8 cellular contexts compared by ENCODE assay signal in genomic region chr10:126904807-126905686, GRCh38. TPM values are rescaled to one million over a fixed set of nuclear protein-coding genes. Genes with fewer than 3 reads are reported as not detected.
DNase-seq lines count a peak whose midpoint lies in the region; ATAC-seq, FAIRE-seq and TF ChIP-seq lines count a peak whose summit lies in the region.

DOCK1 (plus strand) TSS chr10:126905428; CDS start chr10:126905518, 90 bp downstream.

- no peaks in the 10 kb centered on the region for H3K27me3 ChIP-seq in BJ (ENCODE audit: control insufficient read depth, insufficient read depth, low read length)
- H3K27me3 ChIP-seq in trophoblast cell (ENCODE audit: insufficient read depth, low read length): no peaks in the 10 kb centered on the region

- peak within 1 kb of the TSS; percentile 96 for H3K14ac ChIP-seq in trophoblast cell (ENCODE audit: low read length)

- H2AK5ac ChIP-seq in trophoblast cell (ENCODE audit: low read length): no peak within 1 kb of the TSS

- POLR2A ChIA-PET in BJ (lab: Charles Lee): interaction anchor here (0.6 kb wide), 1 partner anchor 683 kb away, joined by 3 read pairs; no protein-coding TSS in a partner anchor

- peak within 1 kb of the TSS; percentile 96 for H3K4me2 ChIP-seq in trophoblast cell (ENCODE audit: low read length)

- no peak within 1 kb of the TSS for H2BK12ac ChIP-seq in trophoblast cell (ENCODE audit: low read length)

- H3K4ac ChIP-seq in trophoblast cell (ENCODE audit: low read depth, low read length): peak within 1 kb of the TSS; percentile 88

- no peak for TF ChIP-seq POLR2A in GM12892 (IDR thresholded peaks at IDR 0.05; ENCODE audit: low read depth, low read length)

- H3K9me3 ChIP-seq in trophoblast cell (ENCODE audit: insufficient read depth, low read depth, low read length): peaks cover 2% of the 10 kb centered on the region

- H3K23ac ChIP-seq in trophoblast cell (ENCODE audit: low read length): no peak within 1 kb of the TSS

- peak within 1 kb of the TSS; percentile 91 for H3K9ac ChIP-seq in trophoblast cell (ENCODE audit: low read length)

- peak within 1 kb of the TSS; percentile 97 for H2BK5ac ChIP-seq in trophoblast cell (ENCODE audit: low read depth, low read length, poor library complexity)

- peak within 1 kb of the TSS; percentile 82 for H2BK120ac ChIP-seq in trophoblast cell (ENCODE audit: insufficient read depth, low read length, poor library complexity)

- CTCF ChIA-PET in BJ (lab: Yijun Ruan, JAX): no interaction called here

- in situ Hi-C loops in astrocyte of the cerebellum (cut with HindIII; ENCODE audit: low sequenced_read_pairs): no loop called here

- 0 out of 2 replicates have a peak, but pooled peaks have one; percentile 6 for TF ChIP-seq CTCF in BJ (IDR thresholded peaks at IDR 0.05; ENCODE audit: insufficient read depth, low read depth, low read length)
- no peak for TF ChIP-seq CTCF in astrocyte of the cerebellum (IDR thresholded peaks at IDR 0.05; ENCODE audit: low read depth, low read length, missing control alignments)

- no peak for DNase-seq in BJ (ENCODE audit: low read depth)
- peak; percentile 80 for DNase-seq in HuH-7.5 (ENCODE audit: low spot score)
- peak; percentile 47 for DNase-seq in astrocyte of the cerebellum (ENCODE audit: low read depth)
- DNase-seq in left ventricle myocardium superior: peak; percentile 81
- DNase-seq in trophoblast cell: peak; percentile 61 to 85
- no peak for DNase-seq in GM12892 (ENCODE audit: insufficient read length)
- no peak for DNase-seq in inferior parietal cortex (ENCODE audit: extremely low spot score)
- no peak for DNase-seq in AML-193 (lab: John Stamatoyannopoulos, UW)

- FAIRE-seq in GM12892 (lab: Jason Lieb, UNC): no peak

- H3K36me3 ChIP-seq in BJ (ENCODE audit: control insufficient read depth, insufficient read depth, low read length) (no peaks in the 10 kb centered on the region; the same call in 1 of the 2 replicates), trophoblast cell (ENCODE audit: control insufficient read depth in 1 of 2, insufficient read depth in 2 of 2, low read length in 2 of 2) (peaks cover 4% of the 10 kb centered on the region in 2 experiments)

- peak; percentile 89 for ATAC-seq in left ventricle myocardium superior

- peak within 1 kb of the TSS; percentile 82 for H2AFZ ChIP-seq in trophoblast cell (ENCODE audit: insufficient read depth, low read length, poor library complexity)

- intact Hi-C loops in left ventricle myocardium superior (cut with micrococcal nuclease): no loop called here

- peak within 1 kb of the TSS; percentile 86 for H3K27ac ChIP-seq in trophoblast cell (ENCODE audit: low read depth, low read length)

- no CpG with 5 or more reads among the region's 102 CpGs for WGBS in trophoblast cell (ENCODE audit: extremely low coverage, insufficient coverage, insufficient read length)

- H4K8ac ChIP-seq in trophoblast cell (ENCODE audit: low read depth, low read length): peak within 1 kb of the TSS; percentile 81

- H3K4me3 ChIP-seq in BJ (ENCODE audit: low read depth, low read length) (peak within 1 kb of the TSS; percentile 86), astrocyte of the cerebellum (ENCODE audit: low read depth, low read length) (peak within 1 kb of the TSS; percentile 72), trophoblast cell (ENCODE audit: low read depth, low read length) (peak within 1 kb of the TSS; percentile 86)

- H4K91ac ChIP-seq in trophoblast cell (ENCODE audit: low read depth, low read length): peak within 1 kb of the TSS; percentile 94

- peak within 1 kb of the TSS; percentile 96 for H3K18ac ChIP-seq in trophoblast cell (ENCODE audit: low read length)

- peaks cover 13 to 26% of the 10 kb centered on the region in 2 experiments for H3K4me1 ChIP-seq in trophoblast cell (ENCODE audit: control insufficient read depth in 1 of 2, insufficient read depth in 2 of 2, low read length in 2 of 2)

- H4K12ac ChIP-seq in trophoblast cell (ENCODE audit: low read depth, low read length): peak within 1 kb of the TSS; percentile 81

- peaks cover 21% of the 10 kb centered on the region for H3K79me2 ChIP-seq in trophoblast cell (ENCODE audit: control insufficient read depth, insufficient read depth, low read length, poor library complexity)

- peaks cover 18% of the 10 kb centered on the region for H3K79me1 ChIP-seq in trophoblast cell (ENCODE audit: low read length)

RNA-seq across cellular contexts. Expression of gene DOCK1, which starts in this region (rescaled TPM):
- polyA plus RNA-seq in BJ (2011; rRNA removed): 20.0 and 24.9 TPM in 2 replicates
- polyA minus RNA-seq in BJ (2011; rRNA and poly(A)+ RNA removed): 45.4 and 52.6 TPM in 2 replicates
- total RNA-seq in left ventricle myocardium superior: 16.3 TPM
- polyA plus RNA-seq in trophoblast cell (2013): 44.0 and 44.4 TPM in 2 replicates
- not detected for polyA plus RNA-seq in GM12892 (2012; ENCODE audit: missing spikeins)

Comparison
In these comparisons a context has a peak if more than half of its experiments do, and no peak if none do; other contexts are left out.
1. DNase-seq: peak in HuH-7.5 (single experiment), astrocyte of the cerebellum (single experiment), left ventricle myocardium superior (single experiment) and trophoblast cell (2 of 2); none in BJ (single experiment), GM12892 (single experiment), inferior parietal cortex (single experiment) and AML-193 (0 of 2).
2. Peak in every context shown above with its lines, with median percentiles within 50 percentile points of each other: H3K4me3 ChIP-seq.